2 cellular contexts compared by ENCODE assay signal in the genomic region with DNA sequence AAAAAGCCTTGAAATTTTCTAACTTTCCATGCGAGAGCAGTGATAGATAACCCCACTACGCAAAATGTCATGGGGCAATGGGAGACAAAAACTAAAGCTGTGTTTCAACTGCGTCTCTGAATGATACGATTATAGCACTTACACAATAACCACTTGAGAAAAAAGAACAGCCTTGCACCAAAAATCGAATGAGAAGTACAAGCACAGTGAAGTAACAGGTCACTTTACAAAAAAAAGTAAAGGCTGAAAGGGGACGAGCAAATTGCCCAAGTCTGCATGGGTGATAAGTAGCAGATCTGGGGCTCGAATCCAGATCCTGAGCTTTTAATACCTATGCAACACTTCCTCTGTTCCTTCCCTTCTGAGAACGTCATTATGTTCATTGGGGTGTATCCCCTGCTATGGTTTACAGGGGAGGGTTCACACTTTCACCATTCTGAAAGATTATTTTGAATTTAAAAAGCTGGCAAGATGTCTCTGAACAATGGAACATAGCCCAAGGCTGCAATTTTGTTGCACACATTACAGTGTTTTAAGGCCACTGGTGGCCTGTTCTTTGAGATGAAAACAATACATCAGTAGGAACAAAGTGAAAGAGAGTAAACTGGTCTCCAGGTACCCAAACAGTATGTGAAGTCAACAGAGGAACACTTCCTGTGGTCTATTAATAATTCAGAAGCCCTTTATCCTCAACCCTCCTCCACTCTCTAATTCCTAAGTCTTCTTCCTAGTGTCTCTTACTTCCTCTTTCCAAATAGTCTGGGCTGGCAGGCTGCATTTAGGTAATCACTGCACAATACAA.
TF ChIP-seq lines count a peak whose summit lies in the region.

No MANE protein-coding gene starts in this region.

TF ChIP-seq in GM23338, 12 proteins besides CTCF, POLR2A, EP300 and RAD21 (continued from another document):
- TF ChIP-seq, protein P1, sequence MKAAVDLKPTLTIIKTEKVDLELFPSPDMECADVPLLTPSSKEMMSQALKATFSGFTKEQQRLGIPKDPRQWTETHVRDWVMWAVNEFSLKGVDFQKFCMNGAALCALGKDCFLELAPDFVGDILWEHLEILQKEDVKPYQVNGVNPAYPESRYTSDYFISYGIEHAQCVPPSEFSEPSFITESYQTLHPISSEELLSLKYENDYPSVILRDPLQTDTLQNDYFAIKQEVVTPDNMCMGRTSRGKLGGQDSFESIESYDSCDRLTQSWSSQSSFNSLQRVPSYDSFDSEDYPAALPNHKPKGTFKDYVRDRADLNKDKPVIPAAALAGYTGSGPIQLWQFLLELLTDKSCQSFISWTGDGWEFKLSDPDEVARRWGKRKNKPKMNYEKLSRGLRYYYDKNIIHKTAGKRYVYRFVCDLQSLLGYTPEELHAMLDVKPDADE (IDR thresholded peaks at IDR 0.05): no peak
- no peak for TF ChIP-seq JUNB (IDR thresholded peaks at IDR 0.05; ENCODE audit: unreplicated experiment)
- no peak for TF ChIP-seq CREB1 (CRISPR knock-in tag; IDR thresholded peaks at IDR 0.05; ENCODE audit: low read depth)
- no peak for TF ChIP-seq ZNF114 (CRISPR knock-in tag; IDR thresholded peaks at IDR 0.05)
- TF ChIP-seq EZH2 (IDR thresholded peaks at IDR 0.05; ENCODE audit: low read depth, unreplicated experiment): no peak
- no peak for TF ChIP-seq POLR2AphosphoS5 (IDR thresholded peaks at IDR 0.05; ENCODE audit: low read depth)
- TF ChIP-seq ZNF331 (CRISPR knock-in tag; IDR thresholded peaks at IDR 0.05; ENCODE audit: low read depth): no peak
- TF ChIP-seq, protein P2, sequence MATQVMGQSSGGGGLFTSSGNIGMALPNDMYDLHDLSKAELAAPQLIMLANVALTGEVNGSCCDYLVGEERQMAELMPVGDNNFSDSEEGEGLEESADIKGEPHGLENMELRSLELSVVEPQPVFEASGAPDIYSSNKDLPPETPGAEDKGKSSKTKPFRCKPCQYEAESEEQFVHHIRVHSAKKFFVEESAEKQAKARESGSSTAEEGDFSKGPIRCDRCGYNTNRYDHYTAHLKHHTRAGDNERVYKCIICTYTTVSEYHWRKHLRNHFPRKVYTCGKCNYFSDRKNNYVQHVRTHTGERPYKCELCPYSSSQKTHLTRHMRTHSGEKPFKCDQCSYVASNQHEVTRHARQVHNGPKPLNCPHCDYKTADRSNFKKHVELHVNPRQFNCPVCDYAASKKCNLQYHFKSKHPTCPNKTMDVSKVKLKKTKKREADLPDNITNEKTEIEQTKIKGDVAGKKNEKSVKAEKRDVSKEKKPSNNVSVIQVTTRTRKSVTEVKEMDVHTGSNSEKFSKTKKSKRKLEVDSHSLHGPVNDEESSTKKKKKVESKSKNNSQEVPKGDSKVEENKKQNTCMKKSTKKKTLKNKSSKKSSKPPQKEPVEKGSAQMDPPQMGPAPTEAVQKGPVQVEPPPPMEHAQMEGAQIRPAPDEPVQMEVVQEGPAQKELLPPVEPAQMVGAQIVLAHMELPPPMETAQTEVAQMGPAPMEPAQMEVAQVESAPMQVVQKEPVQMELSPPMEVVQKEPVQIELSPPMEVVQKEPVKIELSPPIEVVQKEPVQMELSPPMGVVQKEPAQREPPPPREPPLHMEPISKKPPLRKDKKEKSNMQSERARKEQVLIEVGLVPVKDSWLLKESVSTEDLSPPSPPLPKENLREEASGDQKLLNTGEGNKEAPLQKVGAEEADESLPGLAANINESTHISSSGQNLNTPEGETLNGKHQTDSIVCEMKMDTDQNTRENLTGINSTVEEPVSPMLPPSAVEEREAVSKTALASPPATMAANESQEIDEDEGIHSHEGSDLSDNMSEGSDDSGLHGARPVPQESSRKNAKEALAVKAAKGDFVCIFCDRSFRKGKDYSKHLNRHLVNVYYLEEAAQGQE (IDR thresholded peaks at IDR 0.05; ENCODE audit: unreplicated experiment): no peak
- TF ChIP-seq EZH2phosphoT487 (IDR thresholded peaks at IDR 0.05; ENCODE audit: unreplicated experiment): no peak
TF ChIP-seq in GM23338: peak in this region for 0.

TF ChIP-seq in WTC11, 78 proteins besides CTCF, POLR2A, EP300 and RAD21 (continued from another document):
- TF ChIP-seq, protein P3, sequence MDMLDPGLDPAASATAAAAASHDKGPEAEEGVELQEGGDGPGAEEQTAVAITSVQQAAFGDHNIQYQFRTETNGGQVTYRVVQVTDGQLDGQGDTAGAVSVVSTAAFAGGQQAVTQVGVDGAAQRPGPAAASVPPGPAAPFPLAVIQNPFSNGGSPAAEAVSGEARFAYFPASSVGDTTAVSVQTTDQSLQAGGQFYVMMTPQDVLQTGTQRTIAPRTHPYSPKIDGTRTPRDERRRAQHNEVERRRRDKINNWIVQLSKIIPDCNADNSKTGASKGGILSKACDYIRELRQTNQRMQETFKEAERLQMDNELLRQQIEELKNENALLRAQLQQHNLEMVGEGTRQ (CRISPR knock-in tag; IDR thresholded peaks at IDR 0.05): no peak
- TF ChIP-seq NR1H2 (CRISPR knock-in tag; IDR thresholded peaks at IDR 0.05) (no peak), ATF1 (CRISPR knock-in tag; IDR thresholded peaks at IDR 0.05) (no peak), FOXK1 (CRISPR knock-in tag; IDR thresholded peaks at IDR 0.05) (no peak)
- TF ChIP-seq, protein P4, sequence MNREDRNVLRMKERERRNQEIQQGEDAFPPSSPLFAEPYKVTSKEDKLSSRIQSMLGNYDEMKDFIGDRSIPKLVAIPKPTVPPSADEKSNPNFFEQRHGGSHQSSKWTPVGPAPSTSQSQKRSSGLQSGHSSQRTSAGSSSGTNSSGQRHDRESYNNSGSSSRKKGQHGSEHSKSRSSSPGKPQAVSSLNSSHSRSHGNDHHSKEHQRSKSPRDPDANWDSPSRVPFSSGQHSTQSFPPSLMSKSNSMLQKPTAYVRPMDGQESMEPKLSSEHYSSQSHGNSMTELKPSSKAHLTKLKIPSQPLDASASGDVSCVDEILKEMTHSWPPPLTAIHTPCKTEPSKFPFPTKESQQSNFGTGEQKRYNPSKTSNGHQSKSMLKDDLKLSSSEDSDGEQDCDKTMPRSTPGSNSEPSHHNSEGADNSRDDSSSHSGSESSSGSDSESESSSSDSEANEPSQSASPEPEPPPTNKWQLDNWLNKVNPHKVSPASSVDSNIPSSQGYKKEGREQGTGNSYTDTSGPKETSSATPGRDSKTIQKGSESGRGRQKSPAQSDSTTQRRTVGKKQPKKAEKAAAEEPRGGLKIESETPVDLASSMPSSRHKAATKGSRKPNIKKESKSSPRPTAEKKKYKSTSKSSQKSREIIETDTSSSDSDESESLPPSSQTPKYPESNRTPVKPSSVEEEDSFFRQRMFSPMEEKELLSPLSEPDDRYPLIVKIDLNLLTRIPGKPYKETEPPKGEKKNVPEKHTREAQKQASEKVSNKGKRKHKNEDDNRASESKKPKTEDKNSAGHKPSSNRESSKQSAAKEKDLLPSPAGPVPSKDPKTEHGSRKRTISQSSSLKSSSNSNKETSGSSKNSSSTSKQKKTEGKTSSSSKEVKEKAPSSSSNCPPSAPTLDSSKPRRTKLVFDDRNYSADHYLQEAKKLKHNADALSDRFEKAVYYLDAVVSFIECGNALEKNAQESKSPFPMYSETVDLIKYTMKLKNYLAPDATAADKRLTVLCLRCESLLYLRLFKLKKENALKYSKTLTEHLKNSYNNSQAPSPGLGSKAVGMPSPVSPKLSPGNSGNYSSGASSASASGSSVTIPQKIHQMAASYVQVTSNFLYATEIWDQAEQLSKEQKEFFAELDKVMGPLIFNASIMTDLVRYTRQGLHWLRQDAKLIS (CRISPR knock-in tag; IDR thresholded peaks at IDR 0.05; ENCODE audit: borderline replicate concordance): no peak
TF ChIP-seq in WTC11: peak in this region for 0.
